19 cellular contexts compared by ENCODE assay signal in genomic region chr4:138560448-138560847, GRCh38.
DNase-seq lines count a peak whose midpoint lies in the region; TF ChIP-seq lines count a peak whose summit lies in the region.
"Had no signal": no experiment of that assay in that cellular context is flagged by ENCODE, and none has a peak within 500 bp of the region (broad histone marks: within the 10 kb centered on the region; RNA-seq: fewer than 3 reads in every experiment).

No MANE protein-coding gene starts in this region.

- H3K27me3 ChIP-seq in H7 (ENCODE audit: control insufficient read depth, insufficient read depth, low read length) (no peaks in the 10 kb centered on the region), spleen (replicated peaks in 1 of 7) (no peaks in the 10 kb centered on the region)

- H3K27ac ChIP-seq in spleen: no peak overlapping the region
- H3K27ac ChIP-seq: KMS-11 had no signal

- WGBS in spleen, 5 donors: 85 to 93% (median 89%) methylated on average over 21 of the region's 21 CpGs

- TF ChIP-seq CTCF in spleen (IDR thresholded peaks at IDR 0.05 in 8 of 11, conservative IDR thresholded peaks at IDR 0.05 in 3 of 11): no peak

- no peaks in the 10 kb centered on the region for H3K9me3 ChIP-seq in spleen
- H3K9me3 ChIP-seq: Caco-2 had no signal

- DNase-seq in H7: peak; percentile 64
- peak; percentile 47 for DNase-seq in RPMI8226
- peak; percentile 54 for DNase-seq in islet precursor cell
- DNase-seq in spleen: peak; percentile 72
- DNase-seq in NCI-H2107 treated with DMSO at 0.1 percent for 48 hours (lab: John Stamatoyannopoulos, UW; ENCODE audit: unreplicated experiment): no peak
- no peak for DNase-seq in cerebellar nuclear complex (lab: John Stamatoyannopoulos, UW)
- DNase-seq in ecto neural progenitor cell (ENCODE audit: low spot score): no peak
- DNase-seq: ACHN; Caco-2; CD4-positive, CD25-positive, alpha-beta regulatory T cell; DMS153; GF-D8; GOT3; NCI-H1048; NCI-H1436 treated with DMSO at 0.1 percent for 48 hours; NCI-H2029; NCI-H2171 had no signal

- no peak for TF ChIP-seq POLR2A in spleen (IDR thresholded peaks at IDR 0.05)

- intact Hi-C loops in spleen (cut with DNase I; ENCODE audit: low total_unique reads): no loop called here

- no peaks in the 10 kb centered on the region for H3K36me3 ChIP-seq in H7 (replicated peaks; ENCODE audit: control insufficient read depth, insufficient read depth, low read length)
- H3K36me3 ChIP-seq in spleen: no peaks in the 10 kb centered on the region

- no peaks in the 10 kb centered on the region for H3K4me1 ChIP-seq in spleen
- H3K4me1 ChIP-seq: Caco-2 had no signal

- H3K4me3 ChIP-seq in H7 (ENCODE audit: insufficient read depth, low read depth, low read length) (no peak overlapping the region), spleen (no peak overlapping the region)
- H3K4me3 ChIP-seq: GM12878 had no signal

Comparison
In these comparisons a context has a peak if more than half of its experiments do, and no peak if none do; other contexts are left out.
1. DNase-seq: peak in H7 (single experiment), RPMI8226 (single experiment), islet precursor cell (single experiment) and spleen (single experiment); none in NCI-H2107 treated with DMSO at 0.1 percent for 48 hours (single experiment), cerebellar nuclear complex (0 of 2) and ecto neural progenitor cell (single experiment).